In the genomic region with DNA sequence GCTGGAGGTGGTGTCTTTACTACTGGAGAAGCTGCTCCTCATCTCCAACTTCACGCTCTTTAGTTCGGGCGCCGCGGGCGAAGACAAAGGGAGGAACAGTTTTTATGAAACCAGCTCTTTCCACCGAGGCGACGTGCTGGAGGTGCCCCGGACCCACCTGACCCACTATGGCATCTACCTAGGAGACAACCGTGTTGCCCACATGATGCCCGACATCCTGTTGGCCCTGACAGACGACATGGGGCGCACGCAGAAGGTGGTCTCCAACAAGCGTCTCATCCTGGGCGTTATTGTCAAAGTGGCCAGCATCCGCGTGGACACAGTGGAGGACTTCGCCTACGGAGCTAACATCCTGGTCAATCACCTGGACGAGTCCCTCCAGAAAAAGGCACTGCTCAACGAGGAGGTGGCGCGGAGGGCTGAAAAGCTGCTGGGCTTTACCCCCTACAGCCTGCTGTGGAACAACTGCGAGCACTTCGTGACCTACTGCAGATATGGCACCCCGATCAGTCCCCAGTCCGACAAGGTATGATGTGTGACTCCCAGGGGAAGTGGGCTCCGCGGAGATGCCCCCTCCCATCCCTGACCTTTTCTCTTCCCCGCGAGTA, we compare ENCODE assay signal across 8 cellular contexts. TPM values are rescaled to one million over a fixed set of nuclear protein-coding genes. Genes with fewer than 3 reads are reported as not detected.
DNase-seq lines count a peak whose midpoint lies in the region; ATAC-seq and TF ChIP-seq lines count a peak whose summit lies in the region.

No MANE protein-coding gene starts in this region.

- no peaks in the 10 kb centered on the region for H3K36me3 ChIP-seq in heart left ventricle
- H3K36me3 ChIP-seq in colonic mucosa: no peaks in the 10 kb centered on the region
- H3K36me3 ChIP-seq in muscle layer of duodenum (ENCODE audit: control insufficient read depth in 1 of 2, insufficient read depth in 2 of 2, low read length in 2 of 2): no peaks in the 10 kb centered on the region

- DNase-seq in heart left ventricle: no peak
- no peak for DNase-seq in Right ventricle myocardium superior
- no peak for DNase-seq in colonic mucosa
- no peak for DNase-seq in type B pancreatic cell (ENCODE audit: extremely low spot score, unreplicated experiment)
- DNase-seq in iPS-NIHi11 (ENCODE audit: low spot score): no peak
- no peak for DNase-seq in NAMALWA (ENCODE audit: low spot score)

- 4 to 8% (median 7%) methylated on average over 27 to 33 of the region's 33 CpGs for WGBS in heart left ventricle, 4 donors

- H3K4me3 ChIP-seq in heart left ventricle (peak overlapping the region in 10 of 12 donors; percentile 23 to 52 (median 44)), colonic mucosa (peak overlapping the region; percentile 43), muscle layer of duodenum (ENCODE audit: low read depth in 1 of 2, low read length in 2 of 2) (peak overlapping the region; percentile 84 to 97)

- no peak for TF ChIP-seq POLR2A in heart left ventricle (IDR thresholded peaks at IDR 0.05)

- H3K36me3 Mint-ChIP-seq in type B pancreatic cell: no peaks in the 10 kb centered on the region

- H3K9me3 Mint-ChIP-seq in type B pancreatic cell: no peaks in the 10 kb centered on the region

- H3K4me1 ChIP-seq in heart left ventricle (peaks cover 0 to 28% (median 11%) of the 10 kb centered on the region in 12 donors), colonic mucosa (peaks cover 4% of the 10 kb centered on the region), muscle layer of duodenum (ENCODE audit: control insufficient read depth in 1 of 2, insufficient read depth in 2 of 2, low read length in 2 of 2) (peaks cover 0 to 15% of the 10 kb centered on the region in 2 donors)

- TF ChIP-seq CTCF in heart left ventricle (IDR thresholded peaks at IDR 0.05) (no peak), colonic mucosa (IDR thresholded peaks at IDR 0.05) (peak; percentile 2), type B pancreatic cell (conservative IDR thresholded peaks at IDR 0.05) (no peak)

- H3K9ac ChIP-seq in colonic mucosa (ENCODE audit: low read depth in 2 of 2, low read length in 2 of 2): no peak overlapping the region

- no peak for ATAC-seq in heart left ventricle
- no peak for ATAC-seq in Right ventricle myocardium superior (ENCODE audit: poor library complexity)
- no peak for ATAC-seq in HG02884 (IDR thresholded peaks at IDR 0.05; ENCODE audit: unreplicated experiment)

- H3K27ac Mint-ChIP-seq in type B pancreatic cell: peak overlapping the region; percentile 51

- H3K27me3 Mint-ChIP-seq in type B pancreatic cell: peaks cover 92% of the 10 kb centered on the region

- intact Hi-C loops in heart left ventricle (cut with DNase I) (no loop called here), Right ventricle myocardium superior (cut with DNase I) (no loop called here), colonic mucosa (cut with DNase I) (no loop called here)

- H3K4me3 Mint-ChIP-seq in type B pancreatic cell: peak overlapping the region; percentile 95

- peaks cover 24% of the 10 kb centered on the region for H3K4me1 Mint-ChIP-seq in type B pancreatic cell (ENCODE audit: unreplicated experiment)

- H3K27me3 ChIP-seq in heart left ventricle (peaks cover 12 to 81% (median 42%) of the 10 kb centered on the region in 9 donors), colonic mucosa (peaks cover 21% of the 10 kb centered on the region), muscle layer of duodenum (ENCODE audit: low read depth, low read length) (peaks cover 17% of the 10 kb centered on the region)

- H3K27ac ChIP-seq in heart left ventricle (no peak overlapping the region), colonic mucosa (no peak overlapping the region), muscle layer of duodenum (ENCODE audit: low read length) (no peak overlapping the region)

- no peaks in the 10 kb centered on the region for H3K9me3 ChIP-seq in heart left ventricle
- no peaks in the 10 kb centered on the region for H3K9me3 ChIP-seq in colonic mucosa
- no peaks in the 10 kb centered on the region for H3K9me3 ChIP-seq in muscle layer of duodenum (ENCODE audit: control insufficient read depth in 1 of 2, low read length in 2 of 2)

RNA-seq across cellular contexts. Expression of a gene that starts 0.6 kb away (rescaled TPM):
- total RNA-seq in heart left ventricle: under 1 TPM in 2 of 9 donors, not detected in 7; 0.33 to 0.86 TPM
- not detected for polyA plus RNA-seq in heart left ventricle
- total RNA-seq in Right ventricle myocardium superior: not detected
- under 1 TPM; 0.07 to 0.42 TPM for total RNA-seq in colonic mucosa
- 7.2 and 7.4 TPM in 2 replicates for total RNA-seq in type B pancreatic cell (ENCODE audit: low replicate concordance)

RNA-seq across cellular contexts. Expression of a gene that starts 36.6 kb away (rescaled TPM):
- under 1 TPM in 2 of 9 donors, not detected in 7; 0.23 to 0.36 TPM for total RNA-seq in heart left ventricle
- not detected for polyA plus RNA-seq in heart left ventricle
- not detected for total RNA-seq in Right ventricle myocardium superior
- not detected for total RNA-seq in colonic mucosa
- total RNA-seq in type B pancreatic cell (ENCODE audit: low replicate concordance): 0.24 and 0.57 TPM in 2 replicates
